ENCODE assay signal across 9 cellular contexts in genomic region chr12:122837306-122838265, GRCh38. TPM values are rescaled to one million over a fixed set of nuclear protein-coding genes. Genes with fewer than 3 reads are reported as not detected.
A peak's percentile ranks its signal among the peaks of the same experiment; 100 is the strongest.
DNase-seq lines count a peak whose midpoint lies in the region; ATAC-seq and TF ChIP-seq lines count a peak whose summit lies in the region.
"Had no signal": no experiment of that assay in that cellular context is flagged by ENCODE, and none has a peak within 500 bp of the region (broad histone marks: within the 10 kb centered on the region; RNA-seq: fewer than 3 reads in every experiment).

No MANE protein-coding gene starts in this region.

- no peak for DNase-seq in T-helper 1 cell
- peak; percentile 96 for DNase-seq in NCI-H69 (lab: John Stamatoyannopoulos, UW)
- DNase-seq in epithelial cell of proximal tubule (ENCODE audit: low read depth): peak; percentile 68
- peak; percentile 88 for DNase-seq in renal cortical epithelial cell (ENCODE audit: low read depth)
- DNase-seq in NCI-H446 (lab: John Stamatoyannopoulos, UW): no peak
- DNase-seq: WERI-Rb-1 had no signal

- H3K9me3 Mint-ChIP-seq in T-helper 1 cell treated with Interleukin-12 subunit alpha and Interleukin-12 subunit beta and Interleukin-4 antibody, amounts not matched to agents 30 μg/mL and 1 μg/mL, for 36 hours: no peaks in the 10 kb centered on the region

- H3K4me3 ChIP-seq in epithelial cell of proximal tubule (ENCODE audit: low read depth, low read length): peak overlapping the region; percentile 54

- ATAC-seq in HG02610 (IDR thresholded peaks at IDR 0.05; ENCODE audit: unreplicated experiment) (no peak), GM21526 (IDR thresholded peaks at IDR 0.05; ENCODE audit: low FRiP score, unreplicated experiment) (no peak)

- H3K4me3 Mint-ChIP-seq in T-helper 1 cell treated with Interleukin-12 subunit alpha and Interleukin-12 subunit beta and Interleukin-4 antibody, amounts not matched to agents 30 μg/mL and 1 μg/mL, for 36 hours: peak overlapping the region; percentile 21

- no peak overlapping the region for H3K27ac Mint-ChIP-seq in T-helper 1 cell treated with Interleukin-12 subunit alpha and Interleukin-12 subunit beta and Interleukin-4 antibody, amounts not matched to agents 30 μg/mL and 1 μg/mL, for 36 hours

- no peak for TF ChIP-seq CTCF in epithelial cell of proximal tubule (conservative IDR thresholded peaks at IDR 0.05; ENCODE audit: low read depth, low read length)

- no peaks in the 10 kb centered on the region for H3K36me3 Mint-ChIP-seq in T-helper 1 cell treated with Interleukin-12 subunit alpha and Interleukin-12 subunit beta and Interleukin-4 antibody, amounts not matched to agents 30 μg/mL and 1 μg/mL, for 36 hours (ENCODE audit: low read depth)

- H3K4me1 Mint-ChIP-seq in T-helper 1 cell treated with Interleukin-12 subunit alpha and Interleukin-12 subunit beta and Interleukin-4 antibody, amounts not matched to agents 30 μg/mL and 1 μg/mL, for 36 hours (ENCODE audit: low read depth): peaks cover 27% of the 10 kb centered on the region

- H3K27me3 Mint-ChIP-seq in T-helper 1 cell treated with Interleukin-12 subunit alpha and Interleukin-12 subunit beta and Interleukin-4 antibody, amounts not matched to agents 30 μg/mL and 1 μg/mL, for 36 hours (ENCODE audit: low read depth): peaks cover 33% of the 10 kb centered on the region

RNA-seq across cellular contexts. Expression of gene HIP1R, which starts 2.3 kb away (rescaled TPM):
- total RNA-seq in epithelial cell of proximal tubule: 66.4 and 91.0 TPM in 2 replicates
- 90.6 and 93.9 TPM in 2 replicates for total RNA-seq in renal cortical epithelial cell

RNA-seq across cellular contexts. Expression of gene VPS37B, which starts 58.3 kb away (rescaled TPM):
- total RNA-seq in epithelial cell of proximal tubule (58.9 and 73.4 TPM in 2 replicates), renal cortical epithelial cell (14.1 and 25.8 TPM in 2 replicates)

Comparison
In these comparisons a context has a peak if more than half of its experiments do, and no peak if none do; other contexts are left out.
1. DNase-seq: peak in NCI-H69 (single experiment), epithelial cell of proximal tubule (single experiment) and renal cortical epithelial cell (single experiment); none in T-helper 1 cell (0 of 5) and NCI-H446 (0 of 2).